In the genomic region with DNA sequence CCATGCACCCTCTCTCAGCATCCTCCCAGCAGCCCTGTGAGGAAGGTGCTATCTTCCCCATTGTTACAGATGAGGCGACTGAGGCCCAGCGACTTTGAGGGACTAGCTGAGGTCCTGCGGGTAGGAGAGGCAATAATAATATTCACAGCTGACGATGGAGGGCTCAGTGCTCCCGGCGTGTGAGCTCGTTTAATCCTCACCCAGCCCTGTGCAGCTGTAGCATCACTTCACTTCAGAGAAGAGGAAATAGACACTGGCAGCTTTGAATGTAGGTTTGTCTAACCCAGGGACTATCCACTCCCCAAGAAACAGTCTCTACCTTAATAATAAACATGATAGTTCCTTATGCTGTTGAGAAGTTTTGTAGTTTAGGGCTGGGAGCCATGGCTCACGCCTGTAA, we compare ENCODE assay signal across 13 cellular contexts. TPM values are rescaled to one million over a fixed set of nuclear protein-coding genes. Genes with fewer than 3 reads are reported as not detected.
DNase-seq lines count a peak whose midpoint lies in the region; ATAC-seq and TF ChIP-seq lines count a peak whose summit lies in the region.
"Had no signal": no experiment of that assay in that cellular context is flagged by ENCODE, and none has a peak within 500 bp of the region (broad histone marks: within the 10 kb centered on the region; RNA-seq: fewer than 3 reads in every experiment).

No MANE protein-coding gene starts in this region.

- H3K27ac ChIP-seq in CD4-positive, alpha-beta memory T cell (ENCODE audit: low read depth, low read length): peak overlapping the region; percentile 50
- H3K27ac ChIP-seq: suprapubic skin had no signal

- peak overlapping the region in 7 of 8 donors; percentile 22 to 81 (median 64) for H3K4me3 Mint-ChIP-seq in CD4-positive, alpha-beta memory T cell
- H3K4me3 Mint-ChIP-seq in IgD-negative memory B cell (peak overlapping the region in 3 of 4 donors; percentile 29 to 74 (median 32)), nephron progenitor cell (no peak overlapping the region)
- H3K4me3 Mint-ChIP-seq: CD14-positive monocyte had no signal

- H3K9me3 ChIP-seq in CD4-positive, alpha-beta memory T cell (ENCODE audit: control insufficient read depth in 1 of 2, low read length in 2 of 2): no peaks in the 10 kb centered on the region
- H3K9me3 ChIP-seq: suprapubic skin had no signal

- intact Hi-C loops in CD4-positive, alpha-beta memory T cell (cut with micrococcal nuclease): loop anchor here (2.0 kb wide), 1 partner anchor 21 kb away; the partner anchor contains the start of gene LASP1

- TF ChIP-seq CTCF in nephron progenitor cell (IDR thresholded peaks at IDR 0.05): no peak

- no peak overlapping the region for H3K4me3 ChIP-seq in CD4-positive, alpha-beta memory T cell (ENCODE audit: low read length in 2 of 2)
- H3K4me3 ChIP-seq: suprapubic skin had no signal

- H3K27ac Mint-ChIP-seq in CD4-positive, alpha-beta memory T cell: peak overlapping the region; percentile 88 to 95 (median 91)
- peak overlapping the region; percentile 64 to 98 (median 87) for H3K27ac Mint-ChIP-seq in IgD-negative memory B cell
- H3K27ac Mint-ChIP-seq in activated naive CD4-positive, alpha-beta T cell treated with anti-CD3 and anti-CD28 coated beads, Interleukin-2, amount 50 U/mL, for 72 hours: peak overlapping the region; percentile 56 to 60
- peak overlapping the region; percentile 85 for H3K27ac Mint-ChIP-seq in nephron progenitor cell

- CTCF ChIA-PET in CD4-positive, alpha-beta memory T cell (lab: Charles Lee; ENCODE audit: partially characterized antibody): interaction anchor here (0.6 to 1.5 kb wide), 3 partner anchors 22 to 44 kb away, joined by 3 to 6 read pairs (median 3); partner anchors contain the start of gene LASP1

- peaks cover 94% of the 10 kb centered on the region for H3K4me1 ChIP-seq in CD4-positive, alpha-beta memory T cell (ENCODE audit: insufficient read depth, low read length)

- ATAC-seq in activated naive CD4-positive, alpha-beta T cell treated with anti-CD3 and anti-CD28 coated beads, Interleukin-2, amount 50 U/mL, for 72 hours: peak in 1 of 2 donors; percentile 9
- ATAC-seq in HG02759 (IDR thresholded peaks at IDR 0.05; ENCODE audit: unreplicated experiment): no peak

- no peak for DNase-seq in CD4-positive, alpha-beta memory T cell
- DNase-seq in activated naive CD4-positive, alpha-beta T cell treated with anti-CD3 and anti-CD28 coated beads, Interleukin-2, amount 50 U/mL, for 72 hours (ENCODE audit: low spot score in 2 of 2): no peak
- DNase-seq in nephron progenitor cell (no peak), COR-L47 (lab: John Stamatoyannopoulos, UW) (no peak), C1 segment of cervical spinal cord (lab: John Stamatoyannopoulos, UW) (no peak)
- DNase-seq: amygdala, Karpas-422, NCI-H1436, NCI-H446 treated with DMSO at 0.1 percent for 48 hours had no signal

- POLR2A ChIA-PET in CD4-positive, alpha-beta memory T cell (lab: Charles Lee; ENCODE audit: partially characterized antibody): interaction anchor here (0.5 to 7.0 kb wide), 7 partner anchors 11 to 38 kb away, joined by 3 to 63 read pairs (median 4); partner anchors contain the start of genes LASP1 and RPL23

- H3K4me1 Mint-ChIP-seq in CD4-positive, alpha-beta memory T cell: peaks cover 50 to 87% (median 70%) of the 10 kb centered on the region in 4 donors
- H3K4me1 Mint-ChIP-seq in IgD-negative memory B cell (peaks cover 2 to 12% (median 9%) of the 10 kb centered on the region in 3 donors), nephron progenitor cell (peaks cover 18% of the 10 kb centered on the region)

- no peaks in the 10 kb centered on the region for H3K27me3 Mint-ChIP-seq in CD4-positive, alpha-beta memory T cell
- H3K27me3 Mint-ChIP-seq in IgD-negative memory B cell (no peaks in the 10 kb centered on the region), nephron progenitor cell (ENCODE audit: low read depth, poor library complexity) (no peaks in the 10 kb centered on the region)

- H3K36me3 Mint-ChIP-seq in CD4-positive, alpha-beta memory T cell: peaks cover 21 to 50% of the 10 kb centered on the region in 2 donors
- no peaks in the 10 kb centered on the region for H3K36me3 Mint-ChIP-seq in IgD-negative memory B cell
- H3K36me3 Mint-ChIP-seq in activated naive CD4-positive, alpha-beta T cell treated with anti-CD3 and anti-CD28 coated beads, Interleukin-2, amount 50 U/mL, for 72 hours: peaks cover 8 to 18% of the 10 kb centered on the region in 2 donors
- H3K36me3 Mint-ChIP-seq in nephron progenitor cell (ENCODE audit: low read depth): peaks cover 20% of the 10 kb centered on the region

- no peaks in the 10 kb centered on the region for H3K9me3 Mint-ChIP-seq in CD4-positive, alpha-beta memory T cell
- H3K9me3 Mint-ChIP-seq in IgD-negative memory B cell (no peaks in the 10 kb centered on the region), nephron progenitor cell (no peaks in the 10 kb centered on the region)
- H3K9me3 Mint-ChIP-seq in activated naive CD4-positive, alpha-beta T cell treated with anti-CD3 and anti-CD28 coated beads, Interleukin-2, amount 50 U/mL, for 72 hours: no peaks in the 10 kb centered on the region
- H3K9me3 Mint-ChIP-seq: CD14-positive monocyte had no signal

- H3K36me3 ChIP-seq in CD4-positive, alpha-beta memory T cell (ENCODE audit: insufficient read depth, low read length): peaks cover 43% of the 10 kb centered on the region

- no peaks in the 10 kb centered on the region for H3K27me3 ChIP-seq in CD4-positive, alpha-beta memory T cell (ENCODE audit: insufficient read depth, low read length)
- H3K27me3 ChIP-seq: suprapubic skin had no signal

RNA-seq across cellular contexts. Expression of gene LASP1, which starts 21.6 kb away (rescaled TPM):
- 100 to 1,000 TPM; 120 to 122 TPM for total RNA-seq in CD4-positive, alpha-beta memory T cell
- polyA plus RNA-seq in CD4-positive, alpha-beta memory T cell: 10 to 100 TPM; 32.1 to 65.3 TPM
- 44.5 TPM for polyA plus RNA-seq in IgD-negative memory B cell
- total RNA-seq in activated naive CD4-positive, alpha-beta T cell treated with anti-CD3 and anti-CD28 coated beads, Interleukin-2, amount 50 U/mL, for 72 hours: 100 to 1,000 TPM; 141 to 185 TPM

RNA-seq across cellular contexts. Expression of gene RPL23, which starts 37.9 kb away (rescaled TPM):
- total RNA-seq in CD4-positive, alpha-beta memory T cell: 1,000 to 10,000 TPM; 1,511 to 1,572 TPM
- 1,000 to 10,000 TPM in 1 of 2 donors, 100 to 1,000 TPM in 1; 728 to 1,314 TPM for polyA plus RNA-seq in CD4-positive, alpha-beta memory T cell
- 1,385 TPM for polyA plus RNA-seq in IgD-negative memory B cell
- 1,000 to 10,000 TPM; 1,602 to 2,658 TPM for total RNA-seq in activated naive CD4-positive, alpha-beta T cell treated with anti-CD3 and anti-CD28 coated beads, Interleukin-2, amount 50 U/mL, for 72 hours
